ENCODE assay signal across 10 cellular contexts in the genomic region with DNA sequence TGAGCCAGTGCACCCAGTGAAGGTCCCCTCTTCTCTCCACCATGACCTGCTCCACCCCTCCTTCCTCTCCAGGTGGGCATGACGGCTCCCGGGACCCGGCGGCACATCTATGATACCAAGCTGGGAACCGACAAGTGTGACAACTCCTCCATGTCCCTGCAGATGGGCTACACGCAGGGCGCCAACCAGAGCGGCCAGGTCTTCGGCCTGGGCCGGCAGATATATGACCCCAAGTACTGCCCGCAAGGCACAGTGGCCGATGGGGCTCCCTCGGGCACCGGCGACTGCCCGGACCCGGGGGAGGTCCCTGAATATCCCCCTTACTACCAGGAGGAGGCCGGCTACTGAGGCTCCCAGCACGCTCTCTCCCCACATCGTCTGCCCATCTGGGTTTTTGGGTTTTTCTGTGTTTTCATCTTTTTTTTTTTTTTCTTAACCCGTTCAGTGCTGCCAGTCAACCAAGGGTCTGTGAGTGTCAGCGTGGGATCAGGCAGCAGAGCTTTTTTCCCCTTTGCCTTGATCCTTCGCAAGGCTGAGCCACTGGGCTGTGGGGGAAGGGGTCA. TPM values are rescaled to one million over a fixed set of nuclear protein-coding genes. Genes with fewer than 3 reads are reported as not detected.
DNase-seq lines count a peak whose midpoint lies in the region; ATAC-seq and TF ChIP-seq lines count a peak whose summit lies in the region.
"Had no signal": no experiment of that assay in that cellular context is flagged by ENCODE, and none has a peak within 500 bp of the region (broad histone marks: within the 10 kb centered on the region; RNA-seq: fewer than 3 reads in every experiment).

No MANE protein-coding gene starts in this region.

- H3K27ac Mint-ChIP-seq in CD8-positive, alpha-beta memory T cell, result peak overlapping the region; percentile 85 to 98 (median 92)
- H3K27ac Mint-ChIP-seq in activated naive CD8-positive, alpha-beta T cell treated with anti-CD3 and anti-CD28 coated beads, Interleukin-2, amount 10 ng/mL, durations not matched to agents 7 days and 5 days, result peak overlapping the region; percentile 88
- peak overlapping the region; percentile 37 for H3K27ac Mint-ChIP-seq in nephron progenitor cell

- CTCF ChIA-PET in CD8-positive, alpha-beta memory T cell (lab: Charles Lee), result interaction anchor here (1.1 to 2.8 kb wide), 6 partner anchors 9 to 157 kb away, joined by 3 to 11 read pairs (median 5); a partner anchor contains a TSS

- POLR2A ChIA-PET in CD8-positive, alpha-beta memory T cell (lab: Charles Lee), result interaction anchor here (0.5 to 6.7 kb wide), 9 partner anchors 9 to 167 kb away, joined by 3 to 134 read pairs (median 10); a partner anchor contains a TSS
- POLR2A ChIA-PET in activated naive CD8-positive, alpha-beta T cell treated with anti-CD3 and anti-CD28 coated beads, Interleukin-2, amount 10 ng/mL, durations not matched to agents 7 days and 5 days (lab: Charles Lee), result interaction anchor here (0.6 to 7.7 kb wide), 8 partner anchors 10 to 166 kb away, joined by 3 to 82 read pairs (median 10); a partner anchor contains a TSS

- H3K4me1 Mint-ChIP-seq in CD8-positive, alpha-beta memory T cell, result peaks cover 49 to 68% (median 52%) of the 10 kb centered on the region in 3 donors
- peaks cover 43% of the 10 kb centered on the region for H3K4me1 Mint-ChIP-seq in activated naive CD8-positive, alpha-beta T cell treated with anti-CD3 and anti-CD28 coated beads, Interleukin-2, amount 10 ng/mL, durations not matched to agents 7 days and 5 days
- H3K4me1 Mint-ChIP-seq in nephron progenitor cell, result peaks cover 24% of the 10 kb centered on the region

- H3K4me3 ChIP-seq in CD8-positive, alpha-beta memory T cell (ENCODE audit: low read length), result peak overlapping the region; percentile 34

- H3K27ac ChIP-seq in CD8-positive, alpha-beta memory T cell (ENCODE audit: low read depth, low read length), result peak overlapping the region; percentile 53
- no peak overlapping the region for H3K27ac ChIP-seq in substantia nigra (ENCODE audit: low read depth, low read length, poor library complexity, severe bottlenecking)

- peaks cover 22% of the 10 kb centered on the region for H3K36me3 ChIP-seq in CD8-positive, alpha-beta memory T cell (ENCODE audit: insufficient read depth, low read length)

- H3K4me3 Mint-ChIP-seq in CD8-positive, alpha-beta memory T cell, result peak overlapping the region in 6 of 7 donors; percentile 75 to 100 (median 97)
- H3K4me3 Mint-ChIP-seq in activated naive CD8-positive, alpha-beta T cell treated with anti-CD3 and anti-CD28 coated beads, Interleukin-2, amount 10 ng/mL, durations not matched to agents 7 days and 5 days, result peak overlapping the region; percentile 99
- no peak overlapping the region for H3K4me3 Mint-ChIP-seq in nephron progenitor cell

- H3K9me3 ChIP-seq in CD8-positive, alpha-beta memory T cell (ENCODE audit: low read length), result no peaks in the 10 kb centered on the region

- no peaks in the 10 kb centered on the region for H3K27me3 ChIP-seq in CD8-positive, alpha-beta memory T cell (ENCODE audit: insufficient read depth, low read length, poor library complexity, severe bottlenecking)

- ATAC-seq in HG02759 (IDR thresholded peaks at IDR 0.05; ENCODE audit: unreplicated experiment) (peak; percentile 2), HG03565 (IDR thresholded peaks at IDR 0.05; ENCODE audit: unreplicated experiment) (no peak), GM18511 (IDR thresholded peaks at IDR 0.05; ENCODE audit: unreplicated experiment) (no peak)
- no peak for ATAC-seq in activated naive CD8-positive, alpha-beta T cell treated with anti-CD3 and anti-CD28 coated beads, Interleukin-2, amount 10 ng/mL, durations not matched to agents 7 days and 5 days (ENCODE audit: low read depth)

- no peak for TF ChIP-seq CTCF in nephron progenitor cell (IDR thresholded peaks at IDR 0.05)

- peaks cover 0 to 1% of the 10 kb centered on the region in 2 donors for H3K27me3 Mint-ChIP-seq in CD8-positive, alpha-beta memory T cell
- no peaks in the 10 kb centered on the region for H3K27me3 Mint-ChIP-seq in activated naive CD8-positive, alpha-beta T cell treated with anti-CD3 and anti-CD28 coated beads, Interleukin-2, amount 10 ng/mL, durations not matched to agents 7 days and 5 days
- H3K27me3 Mint-ChIP-seq in nephron progenitor cell (ENCODE audit: low read depth, poor library complexity), result no peaks in the 10 kb centered on the region

- no peaks in the 10 kb centered on the region for H3K9me3 Mint-ChIP-seq in CD8-positive, alpha-beta memory T cell
- H3K9me3 Mint-ChIP-seq in activated naive CD8-positive, alpha-beta T cell treated with anti-CD3 and anti-CD28 coated beads, Interleukin-2, amount 10 ng/mL, durations not matched to agents 7 days and 5 days, result no peaks in the 10 kb centered on the region
- no peaks in the 10 kb centered on the region for H3K9me3 Mint-ChIP-seq in nephron progenitor cell

- H3K4me1 ChIP-seq in CD8-positive, alpha-beta memory T cell (ENCODE audit: insufficient read depth, low read length), result peaks cover 55% of the 10 kb centered on the region

- H3K36me3 Mint-ChIP-seq in CD8-positive, alpha-beta memory T cell, result peaks cover 2 to 58% (median 6%) of the 10 kb centered on the region in 3 donors
- peaks cover 28% of the 10 kb centered on the region for H3K36me3 Mint-ChIP-seq in activated naive CD8-positive, alpha-beta T cell treated with anti-CD3 and anti-CD28 coated beads, Interleukin-2, amount 10 ng/mL, durations not matched to agents 7 days and 5 days
- peaks cover 43% of the 10 kb centered on the region for H3K36me3 Mint-ChIP-seq in nephron progenitor cell (ENCODE audit: low read depth)

- DNase-seq in CD8-positive, alpha-beta memory T cell, result peak in 1 of 5 donors; percentile 38
- DNase-seq in activated naive CD8-positive, alpha-beta T cell treated with anti-CD3 and anti-CD28 coated beads, Interleukin-2, amount 10 ng/mL, durations not matched to agents 7 days and 5 days, result peak; percentile 61
- DNase-seq in nephron progenitor cell (no peak), substantia nigra (lab: John Stamatoyannopoulos, UW) (no peak), SW 1271 (lab: John Stamatoyannopoulos, UW) (no peak)
- DNase-seq: NCI-H2029 treated with DMSO at 0.1 percent for 48 hours had no signal

RNA-seq across cellular contexts. Expression of a gene that starts 2.3 kb away (rescaled TPM):
- total RNA-seq in CD8-positive, alpha-beta memory T cell, result 10 to 100 TPM; 33.8 to 39.5 TPM
- 14.1 TPM for polyA plus RNA-seq in CD8-positive, alpha-beta memory T cell
- total RNA-seq in activated naive CD8-positive, alpha-beta T cell treated with anti-CD3 and anti-CD28 coated beads, Interleukin-2, amount 10 ng/mL, durations not matched to agents 7 days and 5 days, result 100 to 1,000 TPM; 145 to 146 TPM

RNA-seq across cellular contexts. Expression of a gene that starts 11.2 kb away (rescaled TPM):
- total RNA-seq in CD8-positive, alpha-beta memory T cell, result 10 to 100 TPM; 78.1 to 78.9 TPM
- 792 TPM for polyA plus RNA-seq in CD8-positive, alpha-beta memory T cell
- 100 to 1,000 TPM; 340 to 353 TPM for total RNA-seq in activated naive CD8-positive, alpha-beta T cell treated with anti-CD3 and anti-CD28 coated beads, Interleukin-2, amount 10 ng/mL, durations not matched to agents 7 days and 5 days

RNA-seq across cellular contexts. Expression of a gene that starts 16.3 kb away (rescaled TPM):
- not detected for total RNA-seq in CD8-positive, alpha-beta memory T cell
- polyA plus RNA-seq in CD8-positive, alpha-beta memory T cell, result not detected
- not detected for total RNA-seq in activated naive CD8-positive, alpha-beta T cell treated with anti-CD3 and anti-CD28 coated beads, Interleukin-2, amount 10 ng/mL, durations not matched to agents 7 days and 5 days
- polyA plus RNA-seq: adipose tissue had no signal

RNA-seq across cellular contexts. Expression of a gene that starts 16.7 kb away (rescaled TPM):
- 100 to 1,000 TPM; 151 to 157 TPM for total RNA-seq in CD8-positive, alpha-beta memory T cell
- polyA plus RNA-seq in CD8-positive, alpha-beta memory T cell, result 84.6 TPM
- 100 to 1,000 TPM; 231 to 235 TPM for total RNA-seq in activated naive CD8-positive, alpha-beta T cell treated with anti-CD3 and anti-CD28 coated beads, Interleukin-2, amount 10 ng/mL, durations not matched to agents 7 days and 5 days

RNA-seq across cellular contexts. Expression of a gene that starts 29.3 kb away (rescaled TPM):
- total RNA-seq in CD8-positive, alpha-beta memory T cell, result 100 to 1,000 TPM; 212 to 220 TPM
- 478 TPM for polyA plus RNA-seq in CD8-positive, alpha-beta memory T cell
- total RNA-seq in activated naive CD8-positive, alpha-beta T cell treated with anti-CD3 and anti-CD28 coated beads, Interleukin-2, amount 10 ng/mL, durations not matched to agents 7 days and 5 days, result 100 to 1,000 TPM; 576 to 581 TPM

Comparison
In these comparisons a context has a peak if more than half of its experiments do, and no peak if none do; other contexts are left out.
1. H3K27ac Mint-ChIP-seq: peak in every context shown above with its lines; median percentile 92 in CD8-positive, alpha-beta memory T cell; 88 in activated naive CD8-positive, alpha-beta T cell treated with anti-CD3 and anti-CD28 coated beads, Interleukin-2, amount 10 ng/mL, durations not matched to agents 7 days and 5 days; 37 in nephron progenitor cell.
2. RNA of a gene that starts 11.2 kb away (total RNA-seq): 340 to 353 TPM in activated naive CD8-positive, alpha-beta T cell treated with anti-CD3 and anti-CD28 coated beads, Interleukin-2, amount 10 ng/mL, durations not matched to agents 7 days and 5 days; 78.1 to 78.9 TPM in CD8-positive, alpha-beta memory T cell; every median in the first group is over 4 times any median in the second.